ENCODE assay signal across 12 cellular contexts in the genomic region with DNA sequence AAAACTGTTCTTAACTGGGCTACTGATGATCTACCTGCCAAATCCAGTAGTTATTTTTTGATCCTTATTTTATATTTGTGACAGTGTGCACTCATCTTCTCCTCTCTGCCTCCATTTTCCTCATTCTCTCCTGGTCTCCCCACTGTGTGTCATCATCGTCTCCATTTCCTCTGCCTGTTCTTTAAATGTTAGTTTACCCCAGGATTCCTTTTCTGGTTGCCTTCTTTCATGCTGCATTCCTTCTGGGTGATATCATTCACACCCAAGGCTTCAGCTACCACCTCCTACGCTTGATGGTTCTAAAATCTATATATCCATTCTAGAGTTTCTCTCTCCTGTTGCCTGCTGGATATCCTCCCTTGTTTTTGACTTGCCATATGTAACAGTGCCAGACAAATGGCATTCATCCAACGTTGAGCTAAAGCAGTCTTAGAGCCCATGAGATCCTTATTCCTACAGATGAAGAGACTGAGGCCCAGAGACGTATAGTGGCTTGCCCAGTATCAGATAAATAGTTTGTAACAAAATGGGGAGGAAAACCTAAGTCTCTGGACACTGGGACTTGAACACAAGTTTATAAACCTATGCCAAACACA.
DNase-seq lines count a peak whose midpoint lies in the region; ATAC-seq and TF ChIP-seq lines count a peak whose summit lies in the region.
"Had no signal": no experiment of that assay in that cellular context is flagged by ENCODE, and none has a peak within 500 bp of the region (broad histone marks: within the 10 kb centered on the region; RNA-seq: fewer than 3 reads in every experiment).

No MANE protein-coding gene starts in this region.

- WGBS in spleen, 5 donors = 77 to 92% (median 87%) methylated on average over 4 of the region's 4 CpGs

- TF ChIP-seq POLR2A in spleen (IDR thresholded peaks at IDR 0.05) (no peak), erythroblast (IDR thresholded peaks at IDR 0.05; ENCODE audit: low read length) (no peak)

- no peak overlapping the region for H3K27ac Mint-ChIP-seq in Calu3 (ENCODE audit: unreplicated experiment)
- H3K27ac Mint-ChIP-seq: activated B cell treated with CpG ODN at 0.5 μM for 24 hours had no signal

- intact Hi-C loops in Calu3 (cut with micrococcal nuclease; ENCODE audit: unreplicated experiment) = no loop called here
- intact Hi-C loops in spleen (cut with DNase I; ENCODE audit: low total_unique reads) = no loop called here

- TF ChIP-seq CTCF in Calu3 (IDR thresholded peaks at IDR 0.05; ENCODE audit: unreplicated experiment) = no peak
- no peak for TF ChIP-seq CTCF in spleen (IDR thresholded peaks at IDR 0.05 in 8 of 11, conservative IDR thresholded peaks at IDR 0.05 in 3 of 11)

- H3K27me3 Mint-ChIP-seq in Calu3 (ENCODE audit: unreplicated experiment) = no peaks in the 10 kb centered on the region
- H3K27me3 Mint-ChIP-seq: activated B cell treated with CpG ODN at 0.5 μM for 24 hours had no signal

- CTCF ChIA-PET in Calu3 (lab: Charles Lee) = no interaction called here

- H3K36me3 ChIP-seq in spleen = peaks cover 0 to 11% (median 0%) of the 10 kb centered on the region in 6 donors

- BruUV-seq in Calu3 (replicated peaks; lab: Mats Ljungman, UMichigan) = no TSS peak

- no peaks in the 10 kb centered on the region for H3K36me3 Mint-ChIP-seq in Calu3 (ENCODE audit: insufficient read depth, unreplicated experiment)

- peaks cover 4 to 82% (median 44%) of the 10 kb centered on the region in 6 donors for H3K4me1 ChIP-seq in spleen

- no peak overlapping the region for H3K4me3 ChIP-seq in spleen

- ATAC-seq in GM21528 (IDR thresholded peaks at IDR 0.05; ENCODE audit: low FRiP score, unreplicated experiment) = no peak

- no peaks in the 10 kb centered on the region for H3K27me3 ChIP-seq in spleen (replicated peaks in 1 of 7)

- no peaks in the 10 kb centered on the region for H3K9me3 Mint-ChIP-seq in Calu3 (ENCODE audit: low read depth, unreplicated experiment)
- H3K9me3 Mint-ChIP-seq: activated B cell treated with CpG ODN at 0.5 μM for 24 hours had no signal

- H3K4me1 Mint-ChIP-seq in Calu3 (ENCODE audit: low read depth, unreplicated experiment) = peaks cover 6% of the 10 kb centered on the region

- DNase-seq in Calu3 (peak; percentile 10), M059J (ENCODE audit: low read depth) (peak; percentile 83), dermis blood vessel endothelial cell (peak; percentile 60), left kidney (ENCODE audit: low read depth, low spot score) (peak; percentile 35), spleen (no peak), erythroblast (lab: John Stamatoyannopoulos, UW) (no peak), NCI-H2107 (lab: John Stamatoyannopoulos, UW) (no peak)
- DNase-seq: activated B cell treated with CpG ODN at 0.5 μM for 24 hours, head of caudate nucleus, NCI-H1694 had no signal

- H3K9me3 ChIP-seq in spleen = no peaks in the 10 kb centered on the region

- no peak overlapping the region for H3K4me3 Mint-ChIP-seq in Calu3 (ENCODE audit: low read depth, unreplicated experiment)
- H3K4me3 Mint-ChIP-seq: activated B cell treated with CpG ODN at 0.5 μM for 24 hours had no signal

- peak overlapping the region in 1 of 8 donors; percentile 12 for H3K27ac ChIP-seq in spleen
- H3K27ac ChIP-seq: C4-2B had no signal

Comparison
In these comparisons a context has a peak if more than half of its experiments do, and no peak if none do; other contexts are left out.
1. DNase-seq: peak in Calu3 (single experiment), M059J (single experiment), dermis blood vessel endothelial cell (single experiment) and left kidney (single experiment); none in spleen (single experiment), erythroblast (0 of 2) and NCI-H2107 (single experiment).